Comparison of ENCODE assay signal across 19 cellular contexts in genomic region chr1:1917304-1917976, GRCh38. TPM values are rescaled to one million over a fixed set of nuclear protein-coding genes. Genes with fewer than 3 reads are reported as not detected.
DNase-seq lines count a peak whose midpoint lies in the region; ATAC-seq and TF ChIP-seq lines count a peak whose summit lies in the region.
"Had no signal": no experiment of that assay in that cellular context is flagged by ENCODE, and none has a peak within 500 bp of the region (broad histone marks: within the 10 kb centered on the region; RNA-seq: fewer than 3 reads in every experiment).

No MANE protein-coding gene starts in this region.

- H3K79me1 ChIP-seq in neuronal stem cell (ENCODE audit: low read depth, low read length), result peaks cover 10% of the 10 kb centered on the region

- H3K4me3 Mint-ChIP-seq in GM23338, result peak overlapping the region; percentile 64
- H3K4me3 Mint-ChIP-seq in effector memory CD8-positive, alpha-beta T cell, result peak overlapping the region; percentile 56 to 60

- H3K9me2 ChIP-seq in GM23338 (ENCODE audit: insufficient read depth), result no peaks in the 10 kb centered on the region

- no peaks in the 10 kb centered on the region for H3K79me2 ChIP-seq in GM23338 (replicated peaks; ENCODE audit: insufficient read depth)

- no peak overlapping the region for H3K4ac ChIP-seq in neuronal stem cell (ENCODE audit: low read length)

- DNase-seq in GM23338 (ENCODE audit: low spot score) (no peak), neuronal stem cell (ENCODE audit: low spot score) (no peak), SKM-1 (lab: John Stamatoyannopoulos, UW; ENCODE audit: unreplicated experiment) (no peak), amygdala (lab: John Stamatoyannopoulos, UW) (no peak)
- DNase-seq in effector memory CD8-positive, alpha-beta T cell, result no peak
- DNase-seq: activated CD4-positive, alpha-beta T cell treated with anti-CD3 and anti-CD28 coated beads for 36 hours; activated T-cell treated with anti-CD3 and anti-CD28 coated beads, Interleukin-2, amount 50 U/mL, for 24 hours; AML-193; NCI-H187 treated with DMSO at 0.1 percent for 48 hours; sigmoid colon; T-helper 9 cell had no signal

- H2BK15ac ChIP-seq in neuronal stem cell (ENCODE audit: low read length), result peak overlapping the region; percentile 7

- H3K27ac ChIP-seq in BLaER1 treated with 17β-estradiol and CSF1 and Interleukin-3, amounts not matched to agents 10 nM and 100 nM, result no peak overlapping the region
- H3K27ac ChIP-seq in GM23338 (ENCODE audit: low read depth) (no peak overlapping the region), neuronal stem cell (replicated peaks; ENCODE audit: low read length) (no peak overlapping the region)
- H3K27ac ChIP-seq: neutrophil, sigmoid colon, SJSA1, suprapubic skin had no signal

- no peaks in the 10 kb centered on the region for H3K9me3 ChIP-seq in BLaER1 treated with 17β-estradiol and CSF1 and Interleukin-3, amounts not matched to agents 10 nM and 100 nM (replicated peaks in 1 of 11)
- no peaks in the 10 kb centered on the region for H3K9me3 ChIP-seq in neuronal stem cell (replicated peaks in 1 of 2; ENCODE audit: control insufficient read depth in 2 of 2, insufficient read depth in 1 of 2, low read depth in 1 of 2, low read length in 2 of 2)
- H3K9me3 ChIP-seq: neutrophil, sigmoid colon, SJSA1, suprapubic skin had no signal

- H2AK5ac ChIP-seq in neuronal stem cell (ENCODE audit: low read depth, low read length), result no peak overlapping the region

- no peak overlapping the region for H2BK120ac ChIP-seq in neuronal stem cell (ENCODE audit: low read depth, low read length)

- no peak overlapping the region for H2BK5ac ChIP-seq in neuronal stem cell (ENCODE audit: low read length)

- peaks cover 0 to 28% (median 0%) of the 10 kb centered on the region in 11 experiments; a peak in 5 of 22 replicates for H4K20me1 ChIP-seq in BLaER1 treated with 17β-estradiol and CSF1 and Interleukin-3, amounts not matched to agents 10 nM and 100 nM
- no peaks in the 10 kb centered on the region for H4K20me1 ChIP-seq in GM23338 (replicated peaks; ENCODE audit: insufficient read depth)

- H3K4me1 Mint-ChIP-seq in GM23338, result peaks cover 7% of the 10 kb centered on the region; the same call in 1 of the 3 replicates
- peaks cover 6 to 7% of the 10 kb centered on the region in 2 donors for H3K4me1 Mint-ChIP-seq in effector memory CD8-positive, alpha-beta T cell (ENCODE audit: low read depth in 2 of 2)

- H3K4me2 ChIP-seq in BLaER1 treated with 17β-estradiol and CSF1 and Interleukin-3, amounts not matched to agents 10 nM and 100 nM, result peak overlapping the region; percentile 92 to 100 (median 98); a peak in 12 of 22 replicates
- H3K4me2 ChIP-seq in GM23338 (peak overlapping the region; percentile 86; the same call in 1 of the 2 replicates), neuronal stem cell (ENCODE audit: insufficient read depth, low read length, poor library complexity, severe bottlenecking) (no peak overlapping the region)

- H3K14ac ChIP-seq in neuronal stem cell (ENCODE audit: low read length), result no peak overlapping the region

- peak overlapping the region; percentile 15 for H3K23ac ChIP-seq in neuronal stem cell (ENCODE audit: low read depth, low read length, poor library complexity)

- H3K18ac ChIP-seq in neuronal stem cell (ENCODE audit: low read length), result no peak overlapping the region

- H2AFZ ChIP-seq in GM23338 (no peak overlapping the region), neuronal stem cell (ENCODE audit: low read length) (no peak overlapping the region)

- no peak overlapping the region for H4K8ac ChIP-seq in neuronal stem cell (ENCODE audit: low read depth, low read length)

- H4K91ac ChIP-seq in neuronal stem cell (ENCODE audit: low read depth, low read length, poor library complexity), result no peak overlapping the region

- ATAC-seq in GM23338 (no peak), GM21737 (IDR thresholded peaks at IDR 0.05; ENCODE audit: unreplicated experiment) (no peak)
- no peak for ATAC-seq in effector memory CD8-positive, alpha-beta T cell (replicated peaks)
- ATAC-seq: activated CD4-positive, alpha-beta T cell treated with anti-CD3 and anti-CD28 coated beads for 36 hours had no signal

- no peaks in the 10 kb centered on the region for H3K36me3 Mint-ChIP-seq in GM23338 (ENCODE audit: low read depth)
- peaks cover 9% of the 10 kb centered on the region for H3K36me3 Mint-ChIP-seq in effector memory CD8-positive, alpha-beta T cell (ENCODE audit: insufficient read depth)

- no peak overlapping the region for H2BK12ac ChIP-seq in neuronal stem cell (ENCODE audit: low read length)

- no peak overlapping the region; a peak in 1 of 22 replicates for H3K9ac ChIP-seq in BLaER1 treated with 17β-estradiol and CSF1 and Interleukin-3, amounts not matched to agents 10 nM and 100 nM
- H3K9ac ChIP-seq in neuronal stem cell (ENCODE audit: low read depth, low read length, poor library complexity), result no peak overlapping the region

- H3F3A ChIP-seq in GM23338 (replicated peaks; ENCODE audit: low read depth), result 0 out of 2 replicates have a peak, but pooled peaks cover 8% of the 10 kb centered on the region

- H3K27me3 ChIP-seq in BLaER1 treated with 17β-estradiol and CSF1 and Interleukin-3, amounts not matched to agents 10 nM and 100 nM, result peaks cover 0 to 6% (median 0%) of the 10 kb centered on the region in 11 experiments; a peak in 3 of 22 replicates
- no peaks in the 10 kb centered on the region for H3K27me3 ChIP-seq in GM23338 (ENCODE audit: insufficient read depth)
- H3K27me3 ChIP-seq in neuronal stem cell (ENCODE audit: control insufficient read depth in 3 of 3, insufficient read depth in 3 of 3, low read depth in 1 of 3, low read length in 3 of 3), result peaks cover 0 to 51% (median 11%) of the 10 kb centered on the region in 3 experiments
- H3K27me3 ChIP-seq: sigmoid colon, SJSA1, suprapubic skin had no signal

- H3K9me3 Mint-ChIP-seq in GM23338, result no peaks in the 10 kb centered on the region
- no peaks in the 10 kb centered on the region for H3K9me3 Mint-ChIP-seq in effector memory CD8-positive, alpha-beta T cell
- H3K9me3 Mint-ChIP-seq: activated T-cell treated with anti-CD3 and anti-CD28 coated beads, Interleukin-2, amount 50 U/mL, for 24 hours had no signal

- H3K27me3 Mint-ChIP-seq in GM23338 (ENCODE audit: insufficient read depth, low read depth, poor library complexity), result peaks cover 6% of the 10 kb centered on the region
- peaks cover 7 to 11% of the 10 kb centered on the region in 2 donors for H3K27me3 Mint-ChIP-seq in effector memory CD8-positive, alpha-beta T cell
- H3K27me3 Mint-ChIP-seq: activated T-cell treated with anti-CD3 and anti-CD28 coated beads, Interleukin-2, amount 50 U/mL, for 24 hours had no signal

- no peaks in the 10 kb centered on the region for H3K36me3 ChIP-seq in BLaER1 treated with 17β-estradiol and CSF1 and Interleukin-3, amounts not matched to agents 10 nM and 100 nM
- H3K36me3 ChIP-seq in GM23338 (ENCODE audit: insufficient read depth) (no peaks in the 10 kb centered on the region), neuronal stem cell (replicated peaks in 1 of 2; ENCODE audit: control insufficient read depth in 2 of 2, insufficient read depth in 2 of 2, low read length in 2 of 2) (no peaks in the 10 kb centered on the region)
- H3K36me3 ChIP-seq: neutrophil, sigmoid colon, SJSA1, suprapubic skin had no signal

- no peak overlapping the region for H3K4me3 ChIP-seq in BLaER1 treated with 17β-estradiol and CSF1 and Interleukin-3, amounts not matched to agents 10 nM and 100 nM
- no peak overlapping the region for H3K4me3 ChIP-seq in GM23338
- no peak overlapping the region for H3K4me3 ChIP-seq in neuronal stem cell (ENCODE audit: low read length in 2 of 2)
- H3K4me3 ChIP-seq: lung, sigmoid colon, SJSA1 had no signal

- H3K27ac Mint-ChIP-seq in GM23338, result no peak overlapping the region
- peak overlapping the region in 1 of 2 donors; percentile 25 for H3K27ac Mint-ChIP-seq in effector memory CD8-positive, alpha-beta T cell
- H3K27ac Mint-ChIP-seq: activated CD4-positive, alpha-beta T cell treated with anti-CD3 and anti-CD28 coated beads for 36 hours; activated T-cell treated with anti-CD3 and anti-CD28 coated beads, Interleukin-2, amount 50 U/mL, for 24 hours had no signal

- no peak for TF ChIP-seq CTCF in GM23338 (conservative IDR thresholded peaks at IDR 0.05; ENCODE audit: low read depth in 2 of 2)

- peaks cover 11 to 57% (median 39%) of the 10 kb centered on the region in 10 experiments for H3K4me1 ChIP-seq in BLaER1 treated with 17β-estradiol and CSF1 and Interleukin-3, amounts not matched to agents 10 nM and 100 nM
- H3K4me1 ChIP-seq in GM23338 (ENCODE audit: insufficient read depth), result no peaks in the 10 kb centered on the region; the same call in 1 of the 2 replicates
- peaks cover 8 to 10% of the 10 kb centered on the region in 2 donors for H3K4me1 ChIP-seq in neuronal stem cell (ENCODE audit: control insufficient read depth in 2 of 2, insufficient read depth in 1 of 2, low read depth in 1 of 2, low read length in 2 of 2)

- WGBS in neuronal stem cell (ENCODE audit: extremely low coverage in 2 of 2, insufficient read length in 2 of 2, insufficient replicate concordance in 1 of 2), 2 donors, result no CpG with 5 or more reads among the region's 14 CpGs

TF ChIP-seq in GM23338, 12 proteins besides CTCF, POLR2A, EP300 and RAD21 (continues in another document):
- TF ChIP-seq POLR2AphosphoS5 (IDR thresholded peaks at IDR 0.05; ENCODE audit: low read depth) (no peak), NANOG (IDR thresholded peaks at IDR 0.05; ENCODE audit: borderline replicate concordance) (no peak), JUNB (IDR thresholded peaks at IDR 0.05; ENCODE audit: unreplicated experiment) (no peak), ETS1 (IDR thresholded peaks at IDR 0.05) (no peak)

RNA-seq across cellular contexts. Expression of gene TMEM52, which starts 1.6 kb away (rescaled TPM):
- total RNA-seq in GM23338 (2014; rRNA removed; shearing (Covaris generic)), result 13.4 and 19.5 TPM in 2 replicates
- 22.0 and 25.0 TPM in 2 replicates for polyA plus RNA-seq in GM23338 (2016; fragmentation: Nextera tagmentation; extraction: Ambion mirVana)
- 7.3 TPM for polyA plus RNA-seq in neuronal stem cell (2013, experiment 1 of 2)
- 7.1 TPM for polyA plus RNA-seq in neuronal stem cell (2013, experiment 2 of 2)
- total RNA-seq: M059J had no signal

RNA-seq across cellular contexts. Expression of gene CALML6, which starts 2.4 kb away (rescaled TPM):
- 0.82 and 0.87 TPM in 2 replicates for total RNA-seq in GM23338 (2014; rRNA removed; shearing (Covaris generic))
- 0.42 TPM in 1 of 2 replicates, not detected in the other for polyA plus RNA-seq in GM23338 (2016; fragmentation: Nextera tagmentation; extraction: Ambion mirVana)
- 0.07 TPM for polyA plus RNA-seq in neuronal stem cell (2013, experiment 1 of 2)
- 0.08 TPM for polyA plus RNA-seq in neuronal stem cell (2013, experiment 2 of 2)
- total RNA-seq: frontal cortex, M059J, SJSA1 had no signal

RNA-seq across cellular contexts. Expression of gene GNB1, which starts 26.6 kb away (rescaled TPM):
- 138 and 147 TPM in 2 replicates for total RNA-seq in GM23338 (2014; rRNA removed; shearing (Covaris generic))
- 65.4 and 78.6 TPM in 2 replicates for polyA plus RNA-seq in GM23338 (2016; fragmentation: Nextera tagmentation; extraction: Ambion mirVana)
- 291 TPM for polyA plus RNA-seq in neuronal stem cell (2013, experiment 1 of 2)
- polyA plus RNA-seq in neuronal stem cell (2013, experiment 2 of 2), result 287 TPM
